8 cellular contexts compared by ENCODE assay signal in the genomic region with DNA sequence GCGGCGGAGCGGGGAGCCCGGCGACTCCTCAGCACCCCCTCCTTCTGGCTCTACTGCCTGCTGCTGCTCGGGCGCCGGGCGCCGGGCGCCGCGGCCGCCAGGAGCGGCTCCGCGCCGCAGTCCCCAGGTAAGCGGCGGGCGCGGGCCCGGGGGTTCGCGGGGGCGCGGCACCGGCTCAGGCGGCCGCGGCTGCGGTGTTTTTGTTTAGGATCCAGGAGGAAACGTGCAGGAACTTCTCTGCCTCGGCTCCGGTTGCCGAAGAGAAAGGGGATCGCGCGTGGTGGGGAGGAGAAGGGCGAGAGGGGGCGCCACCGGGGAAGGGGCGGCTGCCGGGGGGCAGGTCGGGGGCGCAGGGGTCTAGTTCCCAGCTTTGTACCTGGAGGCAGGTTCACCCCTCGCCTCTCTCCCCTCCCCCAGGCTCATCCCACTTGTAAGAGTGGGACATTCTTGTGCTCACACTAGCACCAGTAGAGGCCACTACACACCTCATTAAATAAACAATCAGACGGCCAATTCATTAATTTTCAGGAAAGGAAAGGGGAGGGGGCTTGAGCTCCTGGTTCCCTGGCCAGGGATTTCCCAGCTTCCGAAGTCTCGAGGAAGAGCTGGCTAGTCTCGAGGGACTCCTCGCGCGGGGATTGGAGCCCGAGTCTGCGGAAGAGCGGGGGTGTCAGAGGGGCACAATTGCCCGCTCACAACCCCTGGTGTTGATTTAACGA. TPM values are rescaled to one million over a fixed set of nuclear protein-coding genes. Genes with fewer than 3 reads are reported as not detected.
DNase-seq lines count a peak whose midpoint lies in the region; ATAC-seq and TF ChIP-seq lines count a peak whose summit lies in the region.

No MANE protein-coding gene starts in this region.

- no peak for TF ChIP-seq CTCF in WTC11 (IDR thresholded peaks at IDR 0.05)

- H3K27ac Mint-ChIP-seq in WTC11: peak overlapping the region; percentile 73

- H3K36me3 ChIP-seq in H7 (replicated peaks; ENCODE audit: control insufficient read depth, insufficient read depth, low read length): no peaks in the 10 kb centered on the region

- H3K27me3 ChIP-seq in H7 (ENCODE audit: control insufficient read depth, insufficient read depth, low read length): no peaks in the 10 kb centered on the region

- peak; percentile 0 for DNase-seq in DMS153 (lab: John Stamatoyannopoulos, UW)
- DNase-seq in H7: peak; percentile 76
- peak; percentile 14 to 18 for DNase-seq in NCI-H1930 (lab: John Stamatoyannopoulos, UW)
- DNase-seq in WTC11 (ENCODE audit: low spot score): peak; percentile 59
- DNase-seq in dermis blood vessel endothelial cell: peak; percentile 7
- peak; percentile 52 for DNase-seq in left lobe of liver (ENCODE audit: low spot score)
- peak; percentile 7 to 8 for DNase-seq in stimulated activated CD4-positive, alpha-beta T cell treated with anti-CD3 and anti-CD28 coated beads, Interleukin-2, amount 100 ng/mL, for 48 hours

- no peaks in the 10 kb centered on the region for H3K36me3 Mint-ChIP-seq in WTC11

- POLR2A ChIA-PET in WTC11 (lab: Charles Lee): interaction anchor here (1.5 kb wide), 1 partner anchor 28 kb away, joined by 4 read pairs; no protein-coding TSS in a partner anchor

- no peaks in the 10 kb centered on the region for H3K9me3 Mint-ChIP-seq in WTC11

- H3K4me1 Mint-ChIP-seq in WTC11: peaks cover 23% of the 10 kb centered on the region

- peaks cover 8% of the 10 kb centered on the region for H3K27me3 Mint-ChIP-seq in WTC11 (ENCODE audit: low read depth)

- ATAC-seq in WTC11 (peak; percentile 29), left lobe of liver (peak; percentile 21), GM18517 (IDR thresholded peaks at IDR 0.05; ENCODE audit: unreplicated experiment) (no peak)

- H3K4me3 Mint-ChIP-seq in WTC11: no peak overlapping the region

- peak overlapping the region; percentile 83 for H3K4me3 ChIP-seq in H7 (ENCODE audit: insufficient read depth, low read depth, low read length)

- CTCF ChIA-PET in WTC11 (lab: Charles Lee): interaction anchor here (0.6 to 1.8 kb wide), 7 partner anchors 10 to 274 kb away, joined by 3 to 12 read pairs (median 4); no protein-coding TSS in a partner anchor

TF ChIP-seq in WTC11, 78 proteins besides CTCF, POLR2A, EP300 and RAD21:
- TF ChIP-seq, protein P1, sequence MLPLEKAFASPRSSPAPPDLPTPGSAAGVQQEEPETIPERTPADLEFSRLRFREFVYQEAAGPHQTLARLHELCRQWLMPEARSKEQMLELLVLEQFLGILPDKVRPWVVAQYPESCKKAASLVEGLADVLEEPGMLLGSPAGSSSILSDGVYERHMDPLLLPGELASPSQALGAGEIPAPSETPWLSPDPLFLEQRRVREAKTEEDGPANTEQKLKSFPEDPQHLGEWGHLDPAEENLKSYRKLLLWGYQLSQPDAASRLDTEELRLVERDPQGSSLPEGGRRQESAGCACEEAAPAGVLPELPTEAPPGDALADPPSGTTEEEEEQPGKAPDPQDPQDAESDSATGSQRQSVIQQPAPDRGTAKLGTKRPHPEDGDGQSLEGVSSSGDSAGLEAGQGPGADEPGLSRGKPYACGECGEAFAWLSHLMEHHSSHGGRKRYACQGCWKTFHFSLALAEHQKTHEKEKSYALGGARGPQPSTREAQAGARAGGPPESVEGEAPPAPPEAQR (CRISPR knock-in tag; IDR thresholded peaks at IDR 0.05): no peak
- no peak for TF ChIP-seq SMAD3 (CRISPR knock-in tag; IDR thresholded peaks at IDR 0.05; ENCODE audit: borderline replicate concordance)
- TF ChIP-seq, protein P2, sequence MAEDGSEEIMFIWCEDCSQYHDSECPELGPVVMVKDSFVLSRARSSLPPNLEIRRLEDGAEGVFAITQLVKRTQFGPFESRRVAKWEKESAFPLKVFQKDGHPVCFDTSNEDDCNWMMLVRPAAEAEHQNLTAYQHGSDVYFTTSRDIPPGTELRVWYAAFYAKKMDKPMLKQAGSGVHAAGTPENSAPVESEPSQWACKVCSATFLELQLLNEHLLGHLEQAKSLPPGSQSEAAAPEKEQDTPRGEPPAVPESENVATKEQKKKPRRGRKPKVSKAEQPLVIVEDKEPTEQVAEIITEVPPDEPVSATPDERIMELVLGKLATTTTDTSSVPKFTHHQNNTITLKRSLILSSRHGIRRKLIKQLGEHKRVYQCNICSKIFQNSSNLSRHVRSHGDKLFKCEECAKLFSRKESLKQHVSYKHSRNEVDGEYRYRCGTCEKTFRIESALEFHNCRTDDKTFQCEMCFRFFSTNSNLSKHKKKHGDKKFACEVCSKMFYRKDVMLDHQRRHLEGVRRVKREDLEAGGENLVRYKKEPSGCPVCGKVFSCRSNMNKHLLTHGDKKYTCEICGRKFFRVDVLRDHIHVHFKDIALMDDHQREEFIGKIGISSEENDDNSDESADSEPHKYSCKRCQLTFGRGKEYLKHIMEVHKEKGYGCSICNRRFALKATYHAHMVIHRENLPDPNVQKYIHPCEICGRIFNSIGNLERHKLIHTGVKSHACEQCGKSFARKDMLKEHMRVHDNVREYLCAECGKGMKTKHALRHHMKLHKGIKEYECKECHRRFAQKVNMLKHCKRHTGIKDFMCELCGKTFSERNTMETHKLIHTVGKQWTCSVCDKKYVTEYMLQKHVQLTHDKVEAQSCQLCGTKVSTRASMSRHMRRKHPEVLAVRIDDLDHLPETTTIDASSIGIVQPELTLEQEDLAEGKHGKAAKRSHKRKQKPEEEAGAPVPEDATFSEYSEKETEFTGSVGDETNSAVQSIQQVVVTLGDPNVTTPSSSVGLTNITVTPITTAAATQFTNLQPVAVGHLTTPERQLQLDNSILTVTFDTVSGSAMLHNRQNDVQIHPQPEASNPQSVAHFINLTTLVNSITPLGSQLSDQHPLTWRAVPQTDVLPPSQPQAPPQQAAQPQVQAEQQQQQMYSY (CRISPR knock-in tag; IDR thresholded peaks at IDR 0.05): 0 out of 2 replicates have a peak, but pooled peaks have one; percentile 39

RNA-seq across cellular contexts. Expression of a gene that starts 0.6 kb away (rescaled TPM):
- total RNA-seq in H7 (2014; rRNA removed; shearing (Covaris generic)): 26.8 and 28.9 TPM in 2 replicates
- total RNA-seq in WTC11 (2021): 33.4 to 39.5 TPM (median 37.1 TPM) in 3 replicates
- 6.3 and 9.4 TPM in 2 replicates for total RNA-seq in dermis blood vessel endothelial cell
- total RNA-seq in left lobe of liver: 9.2 TPM

Comparison
In these comparisons a context has a peak if more than half of its experiments do, and no peak if none do; other contexts are left out.
1. DNase-seq: peak in every context shown above with its lines; median percentile 76 in H7; 59 in WTC11; 52 in left lobe of liver; 16 in NCI-H1930; 8 in stimulated activated CD4-positive, alpha-beta T cell treated with anti-CD3 and anti-CD28 coated beads, Interleukin-2, amount 100 ng/mL, for 48 hours; 7 in dermis blood vessel endothelial cell; 0 in DMS153.